Comparison of ENCODE assay signal across 8 cellular contexts in genomic region chr19:17327654-17328516, GRCh38. TPM values are rescaled to one million over a fixed set of nuclear protein-coding genes. Genes with fewer than 3 reads are reported as not detected.
DNase-seq lines count a peak whose midpoint lies in the region; ATAC-seq, FAIRE-seq and TF ChIP-seq lines count a peak whose summit lies in the region.

No MANE protein-coding gene starts in this region.

- peaks cover 0 to 10% of the 10 kb centered on the region in 2 experiments for H4K20me1 ChIP-seq in H1 (replicated peaks in 1 of 2; ENCODE audit: control insufficient read depth in 1 of 2, insufficient read depth in 2 of 2, low read length in 2 of 2)

- H2AFZ ChIP-seq in H1 (ENCODE audit: low read length), result no peak overlapping the region

- H2BK5ac ChIP-seq in H1 (ENCODE audit: low read depth, low read length), result peak overlapping the region; percentile 55; the same call in 1 of the 2 replicates

- H3K36me3 ChIP-seq in HUES6 (ENCODE audit: control insufficient read depth, insufficient read depth, low read length) (peaks cover 10% of the 10 kb centered on the region), H1 (ENCODE audit: control insufficient read depth in 2 of 4, insufficient read depth in 4 of 4, low read length in 3 of 4) (peaks cover 0 to 10% (median 4%) of the 10 kb centered on the region in 4 experiments; a peak in 4 of 8 replicates)

- H3K9ac ChIP-seq in HUES6 (ENCODE audit: low read length) (peak overlapping the region; percentile 77), H1 (replicated peaks in 1 of 4; ENCODE audit: extremely low read depth in 1 of 4, low read depth in 3 of 4, low read length in 3 of 4) (peak overlapping the region in 3 of 4 experiments; percentile 25 to 58 (median 45); a peak in 5 of 7 replicates)

- POLR2A ChIA-PET in activated CD4-positive, alpha-beta T cell treated with anti-CD3 and anti-CD28 coated beads, Interleukin-2, amount 10 ng/mL, durations not matched to agents 7 days and 5 days (lab: Charles Lee), result no interaction called here
- POLR2A ChIA-PET in H1 (lab: Charles Lee; ENCODE audit: partially characterized antibody), result interaction anchor here (0.9 to 17.1 kb wide), 13 partner anchors 10 to 114 kb away, joined by 3 to 329 read pairs (median 4); partner anchors contain the start of genes ABHD8, ANO8, BABAM1 and DDA1
- POLR2A ChIA-PET in naive thymus-derived CD8-positive, alpha-beta T cell (lab: Charles Lee), result interaction anchor here (0.6 to 3.2 kb wide), 10 partner anchors 14 to 184 kb away, joined by 3 to 19 read pairs (median 5); partner anchors contain the start of genes ABHD8, DDA1, MRPL34 and PGLS

- 0 out of 2 replicates have a peak, but pooled peaks cover 2% of the 10 kb centered on the region for H3K79me1 ChIP-seq in H1 (ENCODE audit: low read depth, low read length)

- peak; percentile 75 to 87 (median 85) for TF ChIP-seq CTCF in H1 (IDR thresholded peaks at IDR 0.05; ENCODE audit: control extremely low read depth in 1 of 3, insufficient read depth in 1 of 3, low read depth in 1 of 3, low read length in 3 of 3)

- peak; percentile 46 for DNase-seq in activated CD4-positive, alpha-beta T cell treated with anti-CD3 and anti-CD28 coated beads, Interleukin-2, amount 10 ng/mL, durations not matched to agents 7 days and 5 days
- peak in 1 of 2 experiments; percentile 89 for DNase-seq in H1 (ENCODE audit: low read depth in 1 of 2, low spot score in 2 of 2)
- DNase-seq in naive thymus-derived CD8-positive, alpha-beta T cell, result peak in 7 of 10 donors; percentile 40 to 80 (median 51)
- DNase-seq in HTR-8/SVneo (ENCODE audit: insufficient read length, low spot score), result no peak

- peak overlapping the region; percentile 90 for H3K18ac ChIP-seq in H1 (ENCODE audit: extremely low read depth, low read length)

- H2BK12ac ChIP-seq in H1 (ENCODE audit: low read depth, low read length), result no peak overlapping the region

- H4K5ac ChIP-seq in H1 (ENCODE audit: insufficient read length, low read depth, low read length), result peak overlapping the region; percentile 96

- no peak for TF ChIP-seq EP300 in H1 (IDR thresholded peaks at IDR 0.05; ENCODE audit: borderline replicate concordance in 1 of 2, low read depth in 2 of 2, low read length in 2 of 2)

- H3K4me1 ChIP-seq in HUES6 (ENCODE audit: control insufficient read depth, insufficient read depth, low read length), result peaks cover 13% of the 10 kb centered on the region
- peaks cover 0 to 22% (median 15%) of the 10 kb centered on the region in 4 experiments; a peak in 6 of 7 replicates for H3K4me1 ChIP-seq in H1 (replicated peaks in 1 of 4; ENCODE audit: control insufficient read depth in 3 of 4, insufficient read depth in 4 of 4, low read length in 3 of 4)

- TF ChIP-seq POLR2A in H1 (IDR thresholded peaks at IDR 0.05; ENCODE audit: control extremely low read depth in 1 of 2, low read depth in 2 of 2, low read length in 2 of 2), result peak in 1 of 2 experiments; percentile 82; a peak in 2 of 3 replicates

- peak overlapping the region; percentile 89 for H4K91ac ChIP-seq in H1 (replicated peaks; ENCODE audit: insufficient read length, low read length)

- H3K27ac ChIP-seq in HUES6 (ENCODE audit: low read depth, low read length), result peak overlapping the region; percentile 80
- peak overlapping the region; percentile 66 for H3K27ac ChIP-seq in H1 (ENCODE audit: low read depth, low read length)

- peak overlapping the region; percentile 91 for H4K8ac ChIP-seq in H1 (ENCODE audit: extremely low read depth, insufficient read depth, low read length)

- no peak overlapping the region for H3K23ac ChIP-seq in H1 (ENCODE audit: insufficient read length)

- 6% methylated on average over 40 of the region's 64 CpGs; no CpG with 5 or more reads in 1 of the 2 experiments for WGBS in H1 (ENCODE audit: extremely low coverage in 1 of 2, insufficient coverage in 1 of 2, insufficient read length in 1 of 2, insufficient replicate concordance in 2 of 2, low coverage in 1 of 2, low lambda C conversion rate in 2 of 2, missing lambda C conversion rate in 1 of 2), 2 experiments

- H2BK15ac ChIP-seq in H1 (ENCODE audit: low read length), result peak overlapping the region; percentile 92; the same call in 1 of the 2 replicates

- no peaks in the 10 kb centered on the region for H3K9me3 Mint-ChIP-seq in activated CD4-positive, alpha-beta T cell treated with anti-CD3 and anti-CD28 coated beads, Interleukin-2, amount 10 ng/mL, durations not matched to agents 7 days and 5 days
- no peaks in the 10 kb centered on the region for H3K9me3 Mint-ChIP-seq in naive thymus-derived CD8-positive, alpha-beta T cell

- peak; percentile 90 for FAIRE-seq in H1 (lab: Jason Lieb, UNC)
- FAIRE-seq in HTR-8/SVneo (lab: Jason Lieb, UNC), result no peak

- peak overlapping the region; percentile 81 for H3K56ac ChIP-seq in H1 (replicated peaks; ENCODE audit: insufficient read length, low read depth, low read length)

- CTCF ChIA-PET in activated CD4-positive, alpha-beta T cell treated with anti-CD3 and anti-CD28 coated beads, Interleukin-2, amount 10 ng/mL, durations not matched to agents 7 days and 5 days (lab: Charles Lee), result interaction anchor here (1.0 to 2.7 kb wide), 7 partner anchors 10 to 35 kb away, joined by 3 to 7 read pairs (median 4); partner anchors contain the start of genes DDA1 and MRPL34
- CTCF ChIA-PET in H1 (lab: Charles Lee; ENCODE audit: partially characterized antibody), result interaction anchor here (0.9 to 3.3 kb wide), 16 partner anchors 11 to 120 kb away, joined by 3 to 13 read pairs (median 5); partner anchors contain the start of genes CCDC194, DDA1, MRPL34 and TMEM221

- peaks cover 10% of the 10 kb centered on the region for H3K36me3 Mint-ChIP-seq in activated CD4-positive, alpha-beta T cell treated with anti-CD3 and anti-CD28 coated beads, Interleukin-2, amount 10 ng/mL, durations not matched to agents 7 days and 5 days (ENCODE audit: low read depth)
- no peaks in the 10 kb centered on the region for H3K36me3 Mint-ChIP-seq in naive thymus-derived CD8-positive, alpha-beta T cell

- peak overlapping the region; percentile 45 for H3K4me3 Mint-ChIP-seq in activated CD4-positive, alpha-beta T cell treated with anti-CD3 and anti-CD28 coated beads, Interleukin-2, amount 10 ng/mL, durations not matched to agents 7 days and 5 days
- H3K4me3 Mint-ChIP-seq in naive thymus-derived CD8-positive, alpha-beta T cell, result peak overlapping the region; percentile 67 to 87 (median 81)

- H3K27ac Mint-ChIP-seq in activated CD4-positive, alpha-beta T cell treated with anti-CD3 and anti-CD28 coated beads, Interleukin-2, amount 10 ng/mL, durations not matched to agents 7 days and 5 days, result no peak overlapping the region
- peak overlapping the region in 7 of 10 donors; percentile 41 to 93 (median 81) for H3K27ac Mint-ChIP-seq in naive thymus-derived CD8-positive, alpha-beta T cell

- peak overlapping the region; percentile 69 for H3K4ac ChIP-seq in H1 (replicated peaks; ENCODE audit: insufficient read length, low read depth, low read length)

- H3K14ac ChIP-seq in H1 (ENCODE audit: insufficient read length), result no peak overlapping the region

- H2BK120ac ChIP-seq in H1 (replicated peaks; ENCODE audit: low read depth, low read length), result no peak overlapping the region

- peaks cover 13% of the 10 kb centered on the region for H3K27me3 Mint-ChIP-seq in activated CD4-positive, alpha-beta T cell treated with anti-CD3 and anti-CD28 coated beads, Interleukin-2, amount 10 ng/mL, durations not matched to agents 7 days and 5 days
- H3K27me3 Mint-ChIP-seq in naive thymus-derived CD8-positive, alpha-beta T cell, result no peaks in the 10 kb centered on the region

- TF ChIP-seq RAD21 in H1 (IDR thresholded peaks at IDR 0.05 in 1 of 2, conservative IDR thresholded peaks at IDR 0.05 in 1 of 2; ENCODE audit: low read depth in 2 of 2, low read length in 2 of 2), result peak; percentile 50 to 62; a peak in 3 of 4 replicates

- H3K4me3 ChIP-seq in HUES6 (ENCODE audit: low read depth, low read length), result peak overlapping the region; percentile 59
- peak overlapping the region; percentile 60 to 95 (median 61) for H3K4me3 ChIP-seq in H1 (ENCODE audit: extremely low read depth in 1 of 4, insufficient read depth in 2 of 4, low read depth in 3 of 4, low read length in 4 of 4)

- H3K4me2 ChIP-seq in H1 (ENCODE audit: insufficient read depth in 1 of 2, low read depth in 2 of 2, low read length in 2 of 2), result peak overlapping the region; percentile 72 to 83

- ATAC-seq in naive thymus-derived CD8-positive, alpha-beta T cell, result peak; percentile 64 to 67
- no peak for ATAC-seq in GM21360 (IDR thresholded peaks at IDR 0.05; ENCODE audit: unreplicated experiment)
- no peak for ATAC-seq in GM18858 (IDR thresholded peaks at IDR 0.05; ENCODE audit: unreplicated experiment)
- no peak for ATAC-seq in GM18867 (IDR thresholded peaks at IDR 0.05; ENCODE audit: unreplicated experiment)

- H2AK5ac ChIP-seq in H1 (ENCODE audit: low read depth, low read length), result no peak overlapping the region

- H3K27me3 ChIP-seq in HUES6 (ENCODE audit: control insufficient read depth, insufficient read depth, low read length) (peaks cover 16% of the 10 kb centered on the region), H1 (replicated peaks in 1 of 4; ENCODE audit: control insufficient read depth in 3 of 4, extremely low read depth in 1 of 4, insufficient read depth in 3 of 4, low read length in 3 of 4) (no peaks in the 10 kb centered on the region; a peak in 1 of 7 replicates)

- 0 out of 2 replicates have a peak overlapping the region, but pooled peaks have one; percentile 80 for H2BK20ac ChIP-seq in H1 (ENCODE audit: low read length)

- peaks cover 19% of the 10 kb centered on the region for H3K4me1 Mint-ChIP-seq in activated CD4-positive, alpha-beta T cell treated with anti-CD3 and anti-CD28 coated beads, Interleukin-2, amount 10 ng/mL, durations not matched to agents 7 days and 5 days
- H3K4me1 Mint-ChIP-seq in naive thymus-derived CD8-positive, alpha-beta T cell, result peaks cover 6 to 27% (median 16%) of the 10 kb centered on the region in 4 donors

- peaks cover 6% of the 10 kb centered on the region; the same call in 1 of the 2 replicates for H3K23me2 ChIP-seq in H1 (ENCODE audit: low read depth, low read length)

- H3K79me2 ChIP-seq in H1 (ENCODE audit: control insufficient read depth in 1 of 2, insufficient read depth in 2 of 2, low read length in 2 of 2), result no peaks in the 10 kb centered on the region

- H3K9me3 ChIP-seq in HUES6 (ENCODE audit: control insufficient read depth, insufficient read depth, low read depth, low read length), result no peaks in the 10 kb centered on the region
- H3K9me3 ChIP-seq in H1 (ENCODE audit: insufficient read depth in 2 of 2, low read depth in 1 of 2, low read length in 1 of 2), result no peaks in the 10 kb centered on the region

RNA-seq across cellular contexts. Expression of gene ANO8, which starts 6.8 kb away (rescaled TPM):
- 10 to 100 TPM; 16.4 to 17.5 TPM for total RNA-seq in activated CD4-positive, alpha-beta T cell treated with anti-CD3 and anti-CD28 coated beads, Interleukin-2, amount 10 ng/mL, durations not matched to agents 7 days and 5 days
- total RNA-seq in H1 (2021; fragmentation: NEBNext Ultra II Directional; extraction: Animal tissue kit (Norgen Biotek cat#: 25700)), result 20.7 and 21.4 TPM in 2 replicates
- polyA plus RNA-seq in H1 (2011; rRNA removed), result 9.5 and 17.3 TPM in 2 replicates
- polyA plus RNA-seq in H1 (2011; cell fraction: cytosol; rRNA removed), result 12.3 TPM
- 132 TPM for polyA plus RNA-seq in H1 (2011; cell fraction: nucleus; rRNA removed)
- polyA plus RNA-seq in H1 (2012, experiment 1 of 2), result 12.0 to 21.7 TPM (median 19.9 TPM) in 4 replicates
- polyA plus RNA-seq in H1 (2012, experiment 2 of 2), result 6.5 TPM
- 10.9 TPM for polyA plus RNA-seq in H1 (2013, experiment 1 of 2)
- polyA plus RNA-seq in H1 (2013, experiment 2 of 2), result 9.5 TPM
- polyA minus RNA-seq in H1 (2011; rRNA and poly(A)+ RNA removed), result 5.0 and 5.9 TPM in 2 replicates
- 7.3 TPM for polyA minus RNA-seq in H1 (2011; cell fraction: cytosol; rRNA and poly(A)+ RNA removed)
- polyA minus RNA-seq in H1 (2011; cell fraction: nucleus; rRNA and poly(A)+ RNA removed), result 23.4 TPM
- total RNA-seq in naive thymus-derived CD8-positive, alpha-beta T cell, result 10 to 100 TPM; 15.7 to 18.4 TPM
- polyA plus RNA-seq in naive thymus-derived CD8-positive, alpha-beta T cell, result under 1 TPM; 0.08 to 0.29 (median 0.20) TPM

RNA-seq across cellular contexts. Expression of gene GTPBP3, which starts 9.5 kb away (rescaled TPM):
- 10 to 100 TPM; 30.9 to 41.3 TPM for total RNA-seq in activated CD4-positive, alpha-beta T cell treated with anti-CD3 and anti-CD28 coated beads, Interleukin-2, amount 10 ng/mL, durations not matched to agents 7 days and 5 days
- total RNA-seq in H1 (2021; fragmentation: NEBNext Ultra II Directional; extraction: Animal tissue kit (Norgen Biotek cat#: 25700)), result 52.7 and 56.0 TPM in 2 replicates
- 30.4 and 50.7 TPM in 2 replicates for polyA plus RNA-seq in H1 (2011; rRNA removed)
- polyA plus RNA-seq in H1 (2011; cell fraction: cytosol; rRNA removed), result 37.3 TPM
- polyA plus RNA-seq in H1 (2011; cell fraction: nucleus; rRNA removed), result 94.2 TPM
- 41.3 to 58.3 TPM (median 52.0 TPM) in 4 replicates for polyA plus RNA-seq in H1 (2012, experiment 1 of 2)
- polyA plus RNA-seq in H1 (2012, experiment 2 of 2), result 35.5 TPM
- 25.7 TPM for polyA plus RNA-seq in H1 (2013, experiment 1 of 2)
- polyA plus RNA-seq in H1 (2013, experiment 2 of 2), result 24.6 TPM
- polyA minus RNA-seq in H1 (2011; rRNA and poly(A)+ RNA removed), result 11.5 and 15.3 TPM in 2 replicates
- polyA minus RNA-seq in H1 (2011; cell fraction: cytosol; rRNA and poly(A)+ RNA removed), result 29.7 TPM
- 59.7 TPM for polyA minus RNA-seq in H1 (2011; cell fraction: nucleus; rRNA and poly(A)+ RNA removed)
- 10 to 100 TPM; 51.4 to 55.6 TPM for total RNA-seq in naive thymus-derived CD8-positive, alpha-beta T cell
- 10 to 100 TPM in 2 of 3 donors, 1 to 10 TPM in 1; 6.6 to 13.6 (median 10.3) TPM for polyA plus RNA-seq in naive thymus-derived CD8-positive, alpha-beta T cell

RNA-seq across cellular contexts. Expression of gene DDA1, which starts 18.5 kb away (rescaled TPM):
- total RNA-seq in activated CD4-positive, alpha-beta T cell treated with anti-CD3 and anti-CD28 coated beads, Interleukin-2, amount 10 ng/mL, durations not matched to agents 7 days and 5 days, result 10 to 100 TPM; 39.5 to 45.3 TPM
- 34.5 and 35.9 TPM in 2 replicates for total RNA-seq in H1 (2021; fragmentation: NEBNext Ultra II Directional; extraction: Animal tissue kit (Norgen Biotek cat#: 25700))
- 29.2 and 30.0 TPM in 2 replicates for polyA plus RNA-seq in H1 (2011; rRNA removed)
- polyA plus RNA-seq in H1 (2011; cell fraction: cytosol; rRNA removed), result 41.8 TPM
- 55.3 TPM for polyA plus RNA-seq in H1 (2011; cell fraction: nucleus; rRNA removed)
- 32.6 to 63.7 TPM (median 58.6 TPM) in 4 replicates for polyA plus RNA-seq in H1 (2012, experiment 1 of 2)
- 30.1 TPM for polyA plus RNA-seq in H1 (2012, experiment 2 of 2)
- 73.8 TPM for polyA plus RNA-seq in H1 (2013, experiment 1 of 2)
- polyA plus RNA-seq in H1 (2013, experiment 2 of 2), result 66.6 TPM
- polyA minus RNA-seq in H1 (2011; rRNA and poly(A)+ RNA removed), result 12.9 and 19.5 TPM in 2 replicates
- 7.7 TPM for polyA minus RNA-seq in H1 (2011; cell fraction: cytosol; rRNA and poly(A)+ RNA removed)
- 9.4 TPM for polyA minus RNA-seq in H1 (2011; cell fraction: nucleus; rRNA and poly(A)+ RNA removed)
- 10 to 100 TPM; 31.2 to 32.2 TPM for total RNA-seq in naive thymus-derived CD8-positive, alpha-beta T cell
- polyA plus RNA-seq in naive thymus-derived CD8-positive, alpha-beta T cell, result 10 to 100 TPM; 23.7 to 32.6 (median 23.9) TPM

RNA-seq across cellular contexts. Expression of gene MRPL34, which starts 22.2 kb away (rescaled TPM):
- 10 to 100 TPM; 79.5 to 80.8 TPM for total RNA-seq in activated CD4-positive, alpha-beta T cell treated with anti-CD3 and anti-CD28 coated beads, Interleukin-2, amount 10 ng/mL, durations not matched to agents 7 days and 5 days
- 99.6 and 100 TPM in 2 replicates for total RNA-seq in H1 (2021; fragmentation: NEBNext Ultra II Directional; extraction: Animal tissue kit (Norgen Biotek cat#: 25700))
- 91.9 and 123 TPM in 2 replicates for polyA plus RNA-seq in H1 (2011; rRNA removed)
- 89.6 TPM for polyA plus RNA-seq in H1 (2011; cell fraction: cytosol; rRNA removed)
- polyA plus RNA-seq in H1 (2011; cell fraction: nucleus; rRNA removed), result 60.8 TPM
- polyA plus RNA-seq in H1 (2012, experiment 1 of 2), result 80.1 to 84.2 TPM (median 82.1 TPM) in 4 replicates
- polyA plus RNA-seq in H1 (2012, experiment 2 of 2), result 85.1 TPM
- 103 TPM for polyA plus RNA-seq in H1 (2013, experiment 1 of 2)
- 94.8 TPM for polyA plus RNA-seq in H1 (2013, experiment 2 of 2)
- 11.8 and 11.9 TPM in 2 replicates for polyA minus RNA-seq in H1 (2011; rRNA and poly(A)+ RNA removed)
- 26.2 TPM for polyA minus RNA-seq in H1 (2011; cell fraction: cytosol; rRNA and poly(A)+ RNA removed)
- 12.8 TPM for polyA minus RNA-seq in H1 (2011; cell fraction: nucleus; rRNA and poly(A)+ RNA removed)
- total RNA-seq in naive thymus-derived CD8-positive, alpha-beta T cell, result 10 to 100 TPM; 69.3 to 71.1 TPM
- 100 to 1,000 TPM; 216 to 221 (median 221) TPM for polyA plus RNA-seq in naive thymus-derived CD8-positive, alpha-beta T cell

RNA-seq across cellular contexts. Expression of gene ABHD8, which starts 24.7 kb away (rescaled TPM):
- 10 to 100 TPM in 1 of 2 experiments, 1 to 10 TPM in 1; 9.3 to 10.1 TPM for total RNA-seq in activated CD4-positive, alpha-beta T cell treated with anti-CD3 and anti-CD28 coated beads, Interleukin-2, amount 10 ng/mL, durations not matched to agents 7 days and 5 days
- total RNA-seq in H1 (2021; fragmentation: NEBNext Ultra II Directional; extraction: Animal tissue kit (Norgen Biotek cat#: 25700)), result 11.3 and 14.5 TPM in 2 replicates
- 18.7 and 28.5 TPM in 2 replicates for polyA plus RNA-seq in H1 (2011; rRNA removed)
- polyA plus RNA-seq in H1 (2011; cell fraction: cytosol; rRNA removed), result 17.5 TPM
- 15.7 TPM for polyA plus RNA-seq in H1 (2011; cell fraction: nucleus; rRNA removed)
- 8.6 to 15.1 TPM (median 14.3 TPM) in 4 replicates for polyA plus RNA-seq in H1 (2012, experiment 1 of 2)
- 12.6 TPM for polyA plus RNA-seq in H1 (2012, experiment 2 of 2)
- polyA plus RNA-seq in H1 (2013, experiment 1 of 2), result 5.9 TPM
- 5.6 TPM for polyA plus RNA-seq in H1 (2013, experiment 2 of 2)
- polyA minus RNA-seq in H1 (2011; rRNA and poly(A)+ RNA removed), result 6.0 and 8.9 TPM in 2 replicates
- polyA minus RNA-seq in H1 (2011; cell fraction: cytosol; rRNA and poly(A)+ RNA removed), result 11.1 TPM
- 9.8 TPM for polyA minus RNA-seq in H1 (2011; cell fraction: nucleus; rRNA and poly(A)+ RNA removed)
- total RNA-seq in naive thymus-derived CD8-positive, alpha-beta T cell, result 10 to 100 TPM; 10.4 TPM
- polyA plus RNA-seq in naive thymus-derived CD8-positive, alpha-beta T cell, result 1 to 10 TPM; 6.4 to 9.2 (median 9.0) TPM

Comparison
In these comparisons a context has a peak if more than half of its experiments do, and no peak if none do; other contexts are left out.
1. ATAC-seq: peak in naive thymus-derived CD8-positive, alpha-beta T cell (2 of 2); none in GM21360 (single experiment), GM18858 (single experiment) and GM18867 (single experiment).